ENCODE assay signal across 39 cellular contexts in genomic region chr11:114511538-114511937, GRCh38. TPM values are rescaled to one million over a fixed set of nuclear protein-coding genes. Genes with fewer than 3 reads are reported as not detected.
"Had no signal": no experiment of that assay in that cellular context is flagged by ENCODE, and none has a peak within 500 bp of the region (broad histone marks: within the 10 kb centered on the region; RNA-seq: fewer than 3 reads in every experiment).

No MANE protein-coding gene starts in this region.

- H3K36me3 Mint-ChIP-seq: activated CD8-positive, alpha-beta memory T cell treated with anti-CD3 and anti-CD28 coated beads, Interleukin-2, amount 10 ng/mL, durations not matched to agents 7 days and 5 days; activated naive CD4-positive, alpha-beta T cell treated with anti-CD3 and anti-CD28 coated beads, Interleukin-2, amount 10 ng/mL, durations not matched to agents 7 days and 5 days; activated naive CD4-positive, alpha-beta T cell treated with anti-CD3 and anti-CD28 coated beads, Interleukin-2, amount 50 U/mL, for 24 hours; activated naive CD8-positive, alpha-beta T cell; activated naive CD8-positive, alpha-beta T cell treated with anti-CD3 and anti-CD28 coated beads, Interleukin-2, amount 10 ng/mL, durations not matched to agents 7 days and 5 days; brain had no signal

- H3K27ac ChIP-seq: ascending aorta, cardiac muscle cell, VCaP had no signal

- H3K36me3 ChIP-seq: ascending aorta, cardiac muscle cell had no signal

- H3K27me3 ChIP-seq: ascending aorta, cardiac muscle cell had no signal

- H3K9me3 Mint-ChIP-seq: activated CD4-positive, alpha-beta memory T cell treated with anti-CD3 and anti-CD28 coated beads, Interleukin-2, amount 10 ng/mL, durations not matched to agents 7 days and 5 days; activated CD4-positive, alpha-beta T cell treated with anti-CD3 and anti-CD28 coated beads, Interleukin-2, amount 10 ng/mL, durations not matched to agents 7 days and 5 days; activated naive CD4-positive, alpha-beta T cell treated with anti-CD3 and anti-CD28 coated beads, Interleukin-2, amount 10 ng/mL, durations not matched to agents 7 days and 5 days; activated naive CD8-positive, alpha-beta T cell treated with anti-CD3 and anti-CD28 coated beads, Interleukin-2, amount 10 ng/mL, durations not matched to agents 7 days and 5 days; activated T-cell treated with anti-CD3 and anti-CD28 coated beads, Interleukin-2, amount 50 U/mL, for 24 hours; activated T-helper 2 cell treated with anti-CD3 and anti-CD28 coated beads, Interferon-gamma antibody, Interleukin-2, Interleukin-4, amounts not matched to agents 10 μg/mL and 5 μg/mL and 100 μg/mL, durations not matched to agents 14 hours and 24 hours and 36 hours; central memory CD8-positive, alpha-beta T cell; T-helper 1 cell treated with Interleukin-12 subunit alpha and Interleukin-12 subunit beta and Interleukin-4 antibody, amounts not matched to agents 30 μg/mL and 1 μg/mL, for 36 hours; T-helper 2 cell treated with Interferon-gamma antibody and Interleukin-4, amounts not matched to agents 5 μg/mL and 100 μg/mL, for 36 hours had no signal

- H3K27ac Mint-ChIP-seq: activated CD4-positive, alpha-beta memory T cell treated with anti-CD3 and anti-CD28 coated beads, Interleukin-2, amount 10 ng/mL, durations not matched to agents 7 days and 5 days; activated CD4-positive, alpha-beta T cell treated with anti-CD3 and anti-CD28 coated beads for 36 hours; activated CD4-positive, alpha-beta T cell treated with anti-CD3 and anti-CD28 coated beads, Interleukin-2, amount 10 ng/mL, durations not matched to agents 7 days and 5 days; activated CD8-positive, alpha-beta memory T cell treated with anti-CD3 and anti-CD28 coated beads, Interleukin-2, amount 10 ng/mL, durations not matched to agents 7 days and 5 days; activated CD8-positive, alpha-beta T cell treated with anti-CD3 and anti-CD28 coated beads, Interleukin-2, amount 10 ng/mL, durations not matched to agents 7 days and 5 days; activated naive CD4-positive, alpha-beta T cell treated with anti-CD3 and anti-CD28 coated beads, Interleukin-2, amount 10 ng/mL, durations not matched to agents 7 days and 5 days; activated naive CD4-positive, alpha-beta T cell treated with anti-CD3 and anti-CD28 coated beads, Interleukin-2, amount 50 U/mL, for 24 hours; activated naive CD8-positive, alpha-beta T cell; activated naive CD8-positive, alpha-beta T cell treated with anti-CD3 and anti-CD28 coated beads, Interleukin-2, amount 10 ng/mL, durations not matched to agents 7 days and 5 days; activated naive CD8-positive, alpha-beta T cell treated with anti-CD3 and anti-CD28 coated beads, Interleukin-2, amount 50 U/mL, for 24 hours; activated T-cell treated with anti-CD3 and anti-CD28 coated beads, Interleukin-2, amount 50 U/mL, for 24 hours; activated T-helper 2 cell treated with anti-CD3 and anti-CD28 coated beads, Interferon-gamma antibody, Interleukin-2, Interleukin-4, amounts not matched to agents 10 μg/mL and 5 μg/mL and 100 μg/mL, durations not matched to agents 14 hours and 24 hours and 36 hours; brain; T-helper 1 cell treated with Interleukin-12 subunit alpha and Interleukin-12 subunit beta and Interleukin-4 antibody, amounts not matched to agents 30 μg/mL and 1 μg/mL, for 36 hours; T-helper 2 cell treated with Interferon-gamma antibody and Interleukin-4, amounts not matched to agents 5 μg/mL and 100 μg/mL, for 36 hours had no signal

- H3K4me1 ChIP-seq: ascending aorta had no signal

- H3K4me3 ChIP-seq: ascending aorta, cardiac muscle cell had no signal

- ATAC-seq: activated CD4-positive, alpha-beta T cell treated with anti-CD3 and anti-CD28 coated beads for 36 hours; activated CD4-positive, CD25-positive, alpha-beta regulatory T cell treated with anti-CD3 and anti-CD28 coated beads, Interleukin-2, amount 50 U/mL, for 24 hours; activated CD8-positive, alpha-beta memory T cell treated with anti-CD3 and anti-CD28 coated beads, Interleukin-2, amount 10 ng/mL, durations not matched to agents 7 days and 5 days; activated CD8-positive, alpha-beta T cell treated with anti-CD3 and anti-CD28 coated beads, Interleukin-2, amount 10 ng/mL, durations not matched to agents 7 days and 5 days; activated naive CD8-positive, alpha-beta T cell treated with anti-CD3 and anti-CD28 coated beads, Interleukin-2, amount 50 U/mL, for 24 hours had no signal

- H3K4me3 Mint-ChIP-seq: activated CD4-positive, alpha-beta memory T cell treated with anti-CD3 and anti-CD28 coated beads, Interleukin-2, amount 10 ng/mL, durations not matched to agents 7 days and 5 days; activated CD4-positive, alpha-beta T cell treated with anti-CD3 and anti-CD28 coated beads for 36 hours; activated CD4-positive, alpha-beta T cell treated with anti-CD3 and anti-CD28 coated beads, Interleukin-2, amount 10 ng/mL, durations not matched to agents 7 days and 5 days; activated CD8-positive, alpha-beta memory T cell treated with anti-CD3 and anti-CD28 coated beads, Interleukin-2, amount 10 ng/mL, durations not matched to agents 7 days and 5 days; activated CD8-positive, alpha-beta T cell treated with anti-CD3 and anti-CD28 coated beads, Interleukin-2, amount 10 ng/mL, durations not matched to agents 7 days and 5 days; activated naive CD4-positive, alpha-beta T cell treated with anti-CD3 and anti-CD28 coated beads, Interleukin-2, amount 10 ng/mL, durations not matched to agents 7 days and 5 days; activated naive CD4-positive, alpha-beta T cell treated with anti-CD3 and anti-CD28 coated beads, Interleukin-2, amount 50 U/mL, for 24 hours; activated naive CD8-positive, alpha-beta T cell; activated naive CD8-positive, alpha-beta T cell treated with anti-CD3 and anti-CD28 coated beads, Interleukin-2, amount 10 ng/mL, durations not matched to agents 7 days and 5 days; activated naive CD8-positive, alpha-beta T cell treated with anti-CD3 and anti-CD28 coated beads, Interleukin-2, amount 50 U/mL, for 24 hours; activated T-cell treated with anti-CD3 and anti-CD28 coated beads, Interleukin-2, amount 50 U/mL, for 24 hours; brain; central memory CD8-positive, alpha-beta T cell; T-helper 1 cell treated with Interleukin-12 subunit alpha and Interleukin-12 subunit beta and Interleukin-4 antibody, amounts not matched to agents 30 μg/mL and 1 μg/mL, for 36 hours; T-helper 2 cell treated with Interferon-gamma antibody and Interleukin-4, amounts not matched to agents 5 μg/mL and 100 μg/mL, for 36 hours had no signal

- H3K4me1 Mint-ChIP-seq: activated CD4-positive, alpha-beta memory T cell treated with anti-CD3 and anti-CD28 coated beads, Interleukin-2, amount 10 ng/mL, durations not matched to agents 7 days and 5 days; activated CD4-positive, alpha-beta T cell treated with anti-CD3 and anti-CD28 coated beads for 36 hours; activated CD4-positive, alpha-beta T cell treated with anti-CD3 and anti-CD28 coated beads, Interleukin-2, amount 10 ng/mL, durations not matched to agents 7 days and 5 days; activated CD8-positive, alpha-beta memory T cell treated with anti-CD3 and anti-CD28 coated beads, Interleukin-2, amount 10 ng/mL, durations not matched to agents 7 days and 5 days; activated naive CD4-positive, alpha-beta T cell treated with anti-CD3 and anti-CD28 coated beads, Interleukin-2, amount 10 ng/mL, durations not matched to agents 7 days and 5 days; activated naive CD4-positive, alpha-beta T cell treated with anti-CD3 and anti-CD28 coated beads, Interleukin-2, amount 50 U/mL, for 24 hours; activated naive CD8-positive, alpha-beta T cell treated with anti-CD3 and anti-CD28 coated beads, Interleukin-2, amount 10 ng/mL, durations not matched to agents 7 days and 5 days; activated naive CD8-positive, alpha-beta T cell treated with anti-CD3 and anti-CD28 coated beads, Interleukin-2, amount 50 U/mL, for 24 hours; brain; central memory CD8-positive, alpha-beta T cell had no signal

- DNase-seq: activated CD4-positive, alpha-beta memory T cell treated with anti-CD3 and anti-CD28 coated beads, Interleukin-2, amount 10 ng/mL, durations not matched to agents 7 days and 5 days; activated CD4-positive, alpha-beta T cell treated with anti-CD3 and anti-CD28 coated beads for 1 hour; activated CD4-positive, alpha-beta T cell treated with anti-CD3 and anti-CD28 coated beads for 36 hours; activated CD4-positive, alpha-beta T cell treated with anti-CD3 and anti-CD28 coated beads for 48 hours; activated CD4-positive, alpha-beta T cell treated with anti-CD3 and anti-CD28 coated beads, Interleukin-2, amount 10 ng/mL, durations not matched to agents 7 days and 5 days; activated CD4-positive, alpha-beta T cell treated with anti-CD3 and anti-CD28 coated beads, Interleukin-2, amount 50 U/mL, for 48 hours; activated CD4-positive, CD25-positive, alpha-beta regulatory T cell; activated CD8-positive, alpha-beta memory T cell treated with anti-CD3 and anti-CD28 coated beads for 24 hours; activated CD8-positive, alpha-beta memory T cell treated with anti-CD3 and anti-CD28 coated beads, Interleukin-2, amount 10 ng/mL, durations not matched to agents 7 days and 5 days; activated CD8-positive, alpha-beta memory T cell treated with anti-CD3 and anti-CD28 coated beads, Interleukin-2, amount 50 U/mL, for 48 hours; activated CD8-positive, alpha-beta T cell treated with anti-CD3 and anti-CD28 coated beads, Interleukin-2, amount 10 ng/mL, durations not matched to agents 7 days and 5 days; activated effector memory CD4-positive, alpha-beta T cell treated with Interleukin-2 at 50 U/mL for 16 hours; activated gamma-delta T cell; activated naive CD4-positive, alpha-beta T cell treated with anti-CD3 and anti-CD28 coated beads, Interleukin-2, amount 10 ng/mL, durations not matched to agents 7 days and 5 days; activated naive CD4-positive, alpha-beta T cell treated with Interleukin-2 at 50 U/mL for 16 hours; activated naive CD8-positive, alpha-beta T cell treated with anti-CD3 and anti-CD28 coated beads, Interleukin-2, amount 10 ng/mL, durations not matched to agents 7 days and 5 days; activated naive CD8-positive, alpha-beta T cell treated with anti-CD3 and anti-CD28 coated beads, Interleukin-2, amount 50 U/mL, for 24 hours; activated T-cell treated with anti-CD3 and anti-CD28 coated beads, Interleukin-2, amount 50 U/mL, for 24 hours; activated T-cell treated with anti-CD3 and anti-CD28 coated beads, Interleukin-2, amount 50 U/mL, for 48 hours; amygdala; anterior cingulate cortex; caudate nucleus; cerebellar nuclear complex; T-helper 2 cell; T-helper 9 cell had no signal

RNA-seq across cellular contexts. Expression of gene NXPE1, which starts 48.1 kb away (rescaled TPM):
- total RNA-seq: activated CD4-positive, alpha-beta memory T cell treated with anti-CD3 and anti-CD28 coated beads, Interleukin-2, amount 10 ng/mL, durations not matched to agents 7 days and 5 days; activated CD4-positive, alpha-beta T cell treated with anti-CD3 and anti-CD28 coated beads for 36 hours; activated CD4-positive, alpha-beta T cell treated with anti-CD3 and anti-CD28 coated beads, Interleukin-2, amount 10 ng/mL, durations not matched to agents 7 days and 5 days; activated CD8-positive, alpha-beta memory T cell treated with anti-CD3 and anti-CD28 coated beads, Interleukin-2, amount 10 ng/mL, durations not matched to agents 7 days and 5 days; activated CD8-positive, alpha-beta T cell treated with anti-CD3 and anti-CD28 coated beads, Interleukin-2, amount 10 ng/mL, durations not matched to agents 7 days and 5 days; activated naive CD8-positive, alpha-beta T cell treated with anti-CD3 and anti-CD28 coated beads, Interleukin-2, amount 10 ng/mL, durations not matched to agents 7 days and 5 days; activated T-helper 2 cell treated with anti-CD3 and anti-CD28 coated beads, Interferon-gamma antibody, Interleukin-2, Interleukin-4, amounts not matched to agents 10 μg/mL and 5 μg/mL and 100 μg/mL, durations not matched to agents 14 hours and 24 hours and 36 hours; ascending aorta; bronchial epithelial cell; cardiac muscle cell; chondrocyte had no signal
- polyA plus RNA-seq: adipose tissue, cardiac muscle cell had no signal
